8 cellular contexts compared by ENCODE assay signal in the genomic region with DNA sequence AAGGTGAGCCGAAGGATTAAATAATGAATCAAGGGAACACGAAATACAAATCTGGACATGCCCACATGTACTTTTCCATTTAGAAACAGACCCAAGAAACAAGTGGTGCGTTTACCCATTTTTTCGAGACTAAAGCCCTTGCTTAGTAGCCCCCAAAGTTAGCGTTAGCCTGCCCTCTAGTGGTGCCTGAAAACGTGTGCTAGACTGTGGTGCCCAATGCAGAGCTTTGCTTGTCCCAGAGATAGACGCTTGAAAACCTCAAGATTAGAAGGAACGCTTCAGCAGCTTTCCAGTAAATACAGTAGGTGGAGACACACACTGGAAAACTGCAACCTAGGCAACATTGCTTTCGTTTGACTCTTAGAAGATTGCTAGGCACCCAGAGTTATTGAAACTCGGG.
A peak's percentile ranks its signal among the peaks of the same experiment; 100 is the strongest.
DNase-seq lines count a peak whose midpoint lies in the region; ATAC-seq, FAIRE-seq and TF ChIP-seq lines count a peak whose summit lies in the region.
"Not testable (repeated sequence)": the region's sequence is repeated elsewhere in the genome, so short reads cannot be mapped to it uniquely, and the experiment has no call there.

No MANE protein-coding gene starts in this region.

- H3K9me3 Mint-ChIP-seq in CD4-positive, alpha-beta T cell; natural killer cell: not testable (repeated sequence)

- H3K9me3 ChIP-seq in CD4-positive, alpha-beta T cell (ENCODE audit: control insufficient read depth, low read length); T-helper 17 cell (ENCODE audit: control insufficient read depth, low read length, poor library complexity, severe bottlenecking): not testable (repeated sequence)

- peak; percentile 52 for FAIRE-seq in frontal cortex (lab: Jason Lieb, UNC)

- not testable (repeated sequence) for H3K27ac ChIP-seq in CD4-positive, alpha-beta T cell (ENCODE audit: low read depth, low read length)

- not testable (repeated sequence) for DNase-seq in CD4-positive, alpha-beta T cell; T-helper 17 cell; frontal cortex (ENCODE audit: low spot score in 2 of 2); natural killer cell

- not testable (repeated sequence) for H3K36me3 Mint-ChIP-seq in CD4-positive, alpha-beta T cell (ENCODE audit: low read depth); T-helper 17 cell (ENCODE audit: low read depth); natural killer cell

- POLR2A ChIA-PET in CD4-positive, alpha-beta T cell (lab: Charles Lee) = not testable (repeated sequence)

- TF ChIP-seq CTCF in CD4-positive, alpha-beta T cell (IDR thresholded peaks at IDR 0.05); natural killer cell (IDR thresholded peaks at IDR 0.05): not testable (repeated sequence)

- not testable (repeated sequence) for H3K27me3 Mint-ChIP-seq in CD4-positive, alpha-beta T cell; T-helper 17 cell; natural killer cell (ENCODE audit: low read depth in 2 of 2)

- not testable (repeated sequence) for H3K4me1 Mint-ChIP-seq in CD4-positive, alpha-beta T cell (ENCODE audit: low read depth); T-helper 17 cell; natural killer cell

- peak; percentile 68 for ATAC-seq in CD4-positive, alpha-beta T cell (ENCODE audit: poor library complexity)
- peak; percentile 70 for ATAC-seq in GM19328 (IDR thresholded peaks at IDR 0.05; ENCODE audit: unreplicated experiment)
- ATAC-seq in GM21576 (IDR thresholded peaks at IDR 0.05; ENCODE audit: unreplicated experiment) = peak; percentile 70
- ATAC-seq in HG02884 (IDR thresholded peaks at IDR 0.05; ENCODE audit: unreplicated experiment) = peak; percentile 60
- ATAC-seq in HG03378 (IDR thresholded peaks at IDR 0.05; ENCODE audit: unreplicated experiment) = peak; percentile 67
- peak; percentile 64 for ATAC-seq in T-helper 17 cell
- ATAC-seq in natural killer cell = peak; percentile 49 to 66 (median 66)

- intact Hi-C loops in CD4-positive, alpha-beta T cell (cut with DNase I, micrococcal nuclease); natural killer cell (cut with micrococcal nuclease): not testable (repeated sequence)

- not testable (repeated sequence) for H3K4me3 Mint-ChIP-seq in CD4-positive, alpha-beta T cell; T-helper 17 cell; natural killer cell

- H3K27me3 ChIP-seq in CD4-positive, alpha-beta T cell (ENCODE audit: control insufficient read depth, insufficient read depth, low read length) = not testable (repeated sequence)

- H3K27ac Mint-ChIP-seq in CD4-positive, alpha-beta T cell; T-helper 17 cell; natural killer cell: not testable (repeated sequence)

- CTCF ChIA-PET in CD4-positive, alpha-beta T cell (lab: Charles Lee) = not testable (repeated sequence)
